ENCODE assay signal across 24 cellular contexts in genomic region chr2:95318431-95319220, GRCh38. TPM values are rescaled to one million over a fixed set of nuclear protein-coding genes. Genes with fewer than 3 reads are reported as not detected.
"Had no signal": no experiment of that assay in that cellular context is flagged by ENCODE, and none has a peak within 500 bp of the region (broad histone marks: within the 10 kb centered on the region; RNA-seq: fewer than 3 reads in every experiment).

No MANE protein-coding gene starts in this region.

- DNase-seq: IMR-90, Karpas-422, KG1, MM.1S, NCI-H1092 treated with DMSO at 0.1 percent for 48 hours, NCI-H1436, NCI-H187, NCI-H2029, NCI-H2081 treated with DMSO at 0.1 percent for 48 hours, NCI-H2171, NCI-H226, NCI-H446, NCI-H510A, NCI-H524 treated with DMSO at 0.1 percent for 48 hours, NCI-H69, NCI-H774, PC-3, Peyer's patch, Right ventricle myocardium superior, SIG-M5 had no signal

- H3K4me1 ChIP-seq: Peyer's patch, SJSA1 had no signal

- ATAC-seq: HepG2, PC-3 had no signal

- H3K36me3 ChIP-seq: Peyer's patch, SJSA1 had no signal

- H3K27ac ChIP-seq: Peyer's patch, SJSA1, SK-N-MC had no signal

- H3K9me3 ChIP-seq: Peyer's patch, SJSA1 had no signal

- H3K4me3 ChIP-seq: Peyer's patch, SJSA1, SK-N-MC had no signal

- H3K27me3 ChIP-seq: Peyer's patch had no signal

RNA-seq across cellular contexts. Expression of gene KCNIP3, which starts 21.5 kb away (rescaled TPM):
- total RNA-seq: HepG2 had no signal
- polyA plus RNA-seq: HepG2 had no signal

RNA-seq across cellular contexts. Expression of gene PROM2, which starts 44.4 kb away (rescaled TPM):
- total RNA-seq: HepG2, HT1080, IMR-90 had no signal
- polyA plus RNA-seq: HepG2 had no signal
